In the genomic region with DNA sequence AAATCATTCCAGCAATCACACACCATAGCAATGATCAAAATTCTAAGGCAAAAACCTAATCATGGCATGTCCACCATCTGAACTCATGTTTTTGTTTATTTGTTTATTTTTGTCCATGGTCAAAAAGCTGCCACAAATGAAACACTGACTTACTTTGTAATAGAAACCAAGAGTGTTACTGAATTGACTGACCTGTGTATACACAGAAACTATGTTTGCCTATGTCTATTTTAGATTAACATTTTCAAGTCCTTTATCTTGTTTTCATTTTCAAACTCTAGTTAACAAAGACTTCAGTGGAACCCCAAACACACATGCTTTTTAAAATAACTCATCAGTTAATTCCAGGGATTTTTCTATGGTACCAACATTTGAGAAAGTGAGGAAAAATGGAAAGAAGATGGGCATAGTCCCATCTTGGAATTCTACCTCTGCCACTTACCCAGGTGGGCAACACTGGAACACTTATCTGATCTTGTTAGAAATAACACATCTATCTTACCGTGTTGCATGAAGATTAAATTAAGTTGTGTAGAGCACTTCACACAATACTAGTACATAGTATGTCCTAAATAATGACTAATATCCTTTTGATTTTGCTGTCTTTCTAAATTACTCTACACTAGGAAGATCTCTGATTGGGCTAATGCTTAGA, we compare ENCODE assay signal across 13 cellular contexts. TPM values are rescaled to one million over a fixed set of nuclear protein-coding genes. Genes with fewer than 3 reads are reported as not detected.
DNase-seq lines count a peak whose midpoint lies in the region; ATAC-seq and TF ChIP-seq lines count a peak whose summit lies in the region.
"Had no signal": no experiment of that assay in that cellular context is flagged by ENCODE, and none has a peak within 500 bp of the region (broad histone marks: within the 10 kb centered on the region; RNA-seq: fewer than 3 reads in every experiment).

No MANE protein-coding gene starts in this region.

- H3K4me3 ChIP-seq in right atrium auricular region (no peak overlapping the region), Karpas-422 (ENCODE audit: low read length) (no peak overlapping the region)

- H3K27ac ChIP-seq in right atrium auricular region (peak overlapping the region; percentile 19 to 58), Karpas-422 (ENCODE audit: low read length) (no peak overlapping the region)
- H3K27ac ChIP-seq: adrenal gland, foreskin keratinocyte had no signal

- H3K4me2 ChIP-seq in Karpas-422 (ENCODE audit: low read depth, low read length, poor library complexity, severe bottlenecking), result no peak overlapping the region

- intact Hi-C loops in Right ventricle myocardium superior (cut with DNase I), result loop anchor here (5.0 kb wide), 1 partner anchor 128 kb away; no protein-coding TSS in a partner anchor

- no peaks in the 10 kb centered on the region for H4K20me1 ChIP-seq in Karpas-422 (ENCODE audit: insufficient read depth, low read depth, low read length)

- H3K9me2 ChIP-seq in Karpas-422 (replicated peaks; ENCODE audit: insufficient read depth, low read length), result no peaks in the 10 kb centered on the region

- H3K9me3 ChIP-seq in right atrium auricular region (no peaks in the 10 kb centered on the region), Karpas-422 (ENCODE audit: low read length) (no peaks in the 10 kb centered on the region)
- H3K9me3 ChIP-seq: tibial nerve had no signal

- H3K27me3 ChIP-seq in right atrium auricular region, result no peaks in the 10 kb centered on the region
- no peaks in the 10 kb centered on the region for H3K27me3 ChIP-seq in Karpas-422 (ENCODE audit: low read length)
- H3K27me3 ChIP-seq: adrenal gland, foreskin keratinocyte, tibial nerve had no signal

- no peaks in the 10 kb centered on the region for H3K79me2 ChIP-seq in Karpas-422 (ENCODE audit: low read length)

- H3K9ac ChIP-seq in Karpas-422 (ENCODE audit: low read length), result no peak overlapping the region

- H3K36me3 ChIP-seq in right atrium auricular region, result no peaks in the 10 kb centered on the region
- no peaks in the 10 kb centered on the region for H3K36me3 ChIP-seq in Karpas-422 (ENCODE audit: insufficient read depth, low read length)
- H3K36me3 ChIP-seq: adrenal gland, tibial nerve had no signal

- DNase-seq in right atrium auricular region (ENCODE audit: low spot score), result no peak
- no peak for DNase-seq in Right ventricle myocardium superior
- DNase-seq in germinal center (ENCODE audit: low spot score), result no peak
- no peak for DNase-seq in activated CD4-positive, alpha-beta T cell treated with anti-CD3 and anti-CD28 coated beads for 48 hours
- DNase-seq in dermis blood vessel endothelial cell, result no peak
- no peak for DNase-seq in Karpas-422
- DNase-seq: activated CD8-positive, alpha-beta memory T cell treated with anti-CD3 and anti-CD28 coated beads, Interleukin-2, amount 50 U/mL, for 4 hours; adrenal gland; foreskin keratinocyte; nephron progenitor cell had no signal

- TF ChIP-seq CTCF in right atrium auricular region (IDR thresholded peaks at IDR 0.05), result no peak

- H2AFZ ChIP-seq in Karpas-422 (ENCODE audit: low read length), result no peak overlapping the region

- no peaks in the 10 kb centered on the region for H3K4me1 ChIP-seq in right atrium auricular region
- H3K4me1 ChIP-seq in Karpas-422 (ENCODE audit: low read length), result peaks cover 7% of the 10 kb centered on the region
- H3K4me1 ChIP-seq: adrenal gland had no signal

- ATAC-seq in Right ventricle myocardium superior (ENCODE audit: poor library complexity) (no peak), HG02798 (IDR thresholded peaks at IDR 0.05; ENCODE audit: poor library complexity, unreplicated experiment) (peak; percentile 68), HG03575 (IDR thresholded peaks at IDR 0.05; ENCODE audit: extremely low read depth, insufficient number of reproducible peaks, low FRiP score, unreplicated experiment) (peak; percentile 34)
- ATAC-seq: foreskin keratinocyte had no signal

RNA-seq across cellular contexts. Expression of a gene that starts 6.4 kb away (rescaled TPM):
- total RNA-seq in right atrium auricular region, result 100 to 1,000 TPM; 130 to 196 TPM
- total RNA-seq in Right ventricle myocardium superior, result 34.6 TPM
- total RNA-seq in dermis blood vessel endothelial cell, result under 0.01 and 0.65 TPM in 2 replicates
- not detected in 2 replicates for total RNA-seq in Karpas-422 (2014; rRNA removed; shearing (Covaris generic); ENCODE audit: low replicate concordance)
- total RNA-seq: foreskin keratinocyte had no signal

RNA-seq across cellular contexts. Expression of a gene that starts 47.1 kb away (rescaled TPM):
- total RNA-seq in right atrium auricular region, result not detected
- not detected for total RNA-seq in Right ventricle myocardium superior
- total RNA-seq in dermis blood vessel endothelial cell, result not detected in 2 replicates
- not detected in 2 replicates for total RNA-seq in Karpas-422 (2014; rRNA removed; shearing (Covaris generic); ENCODE audit: low replicate concordance)
- total RNA-seq: adrenal gland, foreskin keratinocyte, tibial nerve had no signal

Comparison
In these comparisons a context has a peak if more than half of its experiments do, and no peak if none do; other contexts are left out.
1. RNA of a gene that starts 6.4 kb away (total RNA-seq): 130 to 196 TPM in right atrium auricular region and 34.6 TPM in Right ventricle myocardium superior (single experiment); under 0.01 to 0.65 TPM in dermis blood vessel endothelial cell and not detected in Karpas-422; every median in the first group is over 10 times any median in the second.